In genomic region chr7:73399185-73400050, GRCh38 we compare ENCODE assay signal across 8 cellular contexts. TPM values are rescaled to one million over a fixed set of nuclear protein-coding genes. Genes with fewer than 3 reads are reported as not detected.
DNase-seq lines count a peak whose midpoint lies in the region; ATAC-seq and TF ChIP-seq lines count a peak whose summit lies in the region.
"Not testable (repeated sequence)": the region's sequence is repeated elsewhere in the genome, so short reads cannot be mapped to it uniquely, and the experiment has no call there.

No MANE protein-coding gene starts in this region.

- not testable (repeated sequence) for H3K9me3 ChIP-seq in thoracic aorta

- H3K27me3 ChIP-seq in foreskin keratinocyte; thoracic aorta (replicated peaks; ENCODE audit: insufficient read depth): not testable (repeated sequence)

- H3K4me3 ChIP-seq in thoracic aorta, result peak overlapping the region; percentile 40

- not testable (repeated sequence) for H3K27ac ChIP-seq in foreskin keratinocyte, thoracic aorta

- H3K4me1 ChIP-seq in foreskin keratinocyte, result not testable (repeated sequence)
- H3K4me1 ChIP-seq in thoracic aorta (ENCODE audit: control insufficient read depth in 1 of 2, low read depth in 2 of 2), result peaks cover 0 to 19% of the 10 kb centered on the region in 2 donors

- not testable (repeated sequence) for TF ChIP-seq CTCF in foreskin keratinocyte (conservative IDR thresholded peaks at IDR 0.05); thoracic aorta (IDR thresholded peaks at IDR 0.05)

- in situ Hi-C loops in G401 (cut with HindIII; ENCODE audit: low sequenced_read_pairs), result not testable (repeated sequence)

- not testable (repeated sequence) for H3K36me3 ChIP-seq in thoracic aorta

- peak; percentile 68 for DNase-seq in G401 (ENCODE audit: low spot score)
- DNase-seq in NCI-H345 (lab: John Stamatoyannopoulos, UW), result peak; percentile 59
- DNase-seq in activated CD8-positive, alpha-beta memory T cell treated with anti-CD3 and anti-CD28 coated beads for 4 hours (ENCODE audit: low read depth in 2 of 2), result peak; percentile 29 to 53
- DNase-seq in astrocyte of the hippocampus (ENCODE audit: low read depth, low spot score), result peak; percentile 88
- DNase-seq in foreskin keratinocyte, result peak; percentile 26 to 51
- peak; percentile 70 for DNase-seq in midbrain (lab: John Stamatoyannopoulos, UW)
- DNase-seq in stimulated activated CD4-positive, alpha-beta T cell treated with anti-CD3 and anti-CD28 coated beads, Interleukin-15, amount 100 ng/mL, for 48 hours (ENCODE audit: low read depth in 2 of 2), result peak; percentile 28 to 41
- DNase-seq in thoracic aorta (ENCODE audit: low spot score), result not testable (repeated sequence)

- ATAC-seq in foreskin keratinocyte, result peak; percentile 59
- not testable (repeated sequence) for ATAC-seq in thoracic aorta (ENCODE audit: insufficient number of reproducible peaks, low FRiP score, low read depth)

RNA-seq across cellular contexts. Expression of gene FZD9, which starts 34.2 kb away (rescaled TPM):
- not detected in 2 replicates for total RNA-seq in G401 (2014; rRNA removed; shearing (Covaris generic))
- total RNA-seq in foreskin keratinocyte, result 0.25 and 0.34 TPM in 2 replicates
- polyA plus RNA-seq in foreskin keratinocyte, result 0.32 and 0.41 TPM in 2 replicates
- under 1 TPM in 1 of 2 donors, not detected in 1; 0.41 TPM for total RNA-seq in thoracic aorta
